In genomic region chr2:84495539-84496146, GRCh38 we compare ENCODE assay signal across 8 cellular contexts. TPM values are rescaled to one million over a fixed set of nuclear protein-coding genes. Genes with fewer than 3 reads are reported as not detected.
DNase-seq lines count a peak whose midpoint lies in the region; ATAC-seq, FAIRE-seq and TF ChIP-seq lines count a peak whose summit lies in the region.

No MANE protein-coding gene starts in this region.

- H3K36me3 Mint-ChIP-seq in chondrocyte (ENCODE audit: low read depth) = no peaks in the 10 kb centered on the region
- no peaks in the 10 kb centered on the region for H3K36me3 Mint-ChIP-seq in type B pancreatic cell

- TF ChIP-seq EP300 in HepG2 (IDR thresholded peaks at IDR 0.05; ENCODE audit: low read depth in 2 of 2, low read length in 2 of 2) (no peak), HepG2 (CRISPR knock-in tag; IDR thresholded peaks at IDR 0.05; ENCODE audit: borderline replicate concordance) (no peak)

- peak; percentile 18 for DNase-seq in stimulated activated CD4-positive, alpha-beta T cell treated with anti-CD3 and anti-CD28 coated beads, Interleukin-1b, Interleukin-23, amount 100 ng/mL, for 48 hours
- DNase-seq in stimulated activated CD4-positive, alpha-beta T cell treated with anti-CD3 and anti-CD28 coated beads, Interleukin-4, amount 100 ng/mL, for 1 hour = no peak
- no peak for DNase-seq in H54 (ENCODE audit: insufficient read length, low spot score)
- peak; percentile 63 for DNase-seq in M059J (ENCODE audit: low read depth)
- DNase-seq in SJCRH30 = peak; percentile 42 to 79
- DNase-seq in chondrocyte (ENCODE audit: low spot score) = no peak
- peak; percentile 64 for DNase-seq in HepG2 (ENCODE audit: low spot score)
- no peak for DNase-seq in type B pancreatic cell (ENCODE audit: extremely low spot score, unreplicated experiment)

- H3K27ac Mint-ChIP-seq in chondrocyte (ENCODE audit: unreplicated experiment) (no peak overlapping the region), type B pancreatic cell (no peak overlapping the region)

- WGBS in HepG2 (ENCODE audit: low lambda C conversion rate) = 20% methylated on average over 8 of the region's 8 CpGs

- no peaks in the 10 kb centered on the region for H4K20me1 ChIP-seq in HepG2 (ENCODE audit: insufficient read depth, low read length)

- no TSS peak for BruUV-seq in HepG2 (replicated peaks; lab: Mats Ljungman, UMichigan)

- H3K4me3 Mint-ChIP-seq in chondrocyte (ENCODE audit: unreplicated experiment) (no peak overlapping the region), type B pancreatic cell (no peak overlapping the region)

- peak; percentile 65 for TF ChIP-seq RAD21 in HepG2 (CRISPR knock-in tag; IDR thresholded peaks at IDR 0.05)

- peak; percentile 81 for FAIRE-seq in H54 (lab: Jason Lieb, UNC)
- peak; percentile 60 for FAIRE-seq in HepG2 (lab: Jason Lieb, UNC)

- ATAC-seq in HepG2 = peak; percentile 90

- H2AFZ ChIP-seq in HepG2 (ENCODE audit: low read length) = no peak overlapping the region

- TF ChIP-seq POLR2A in H54 (IDR thresholded peaks at IDR 0.05; ENCODE audit: low read depth, low read length) (no peak), HepG2 (IDR thresholded peaks at IDR 0.05; ENCODE audit: insufficient read depth in 1 of 2, low read depth in 2 of 2, low read length in 2 of 2) (no peak)

- H3K27me3 ChIP-seq in SJCRH30 = no peaks in the 10 kb centered on the region
- no peaks in the 10 kb centered on the region for H3K27me3 ChIP-seq in HepG2 (ENCODE audit: control insufficient read depth in 1 of 2, insufficient read depth in 2 of 2, low read length in 2 of 2)

- intact Hi-C loops in HepG2 (cut with micrococcal nuclease; ENCODE audit: unreplicated experiment) = loop anchor here (1.0 to 5.0 kb wide), 4 partner anchors 136 to 432 kb away; no protein-coding TSS in a partner anchor

- peaks cover 3% of the 10 kb centered on the region for H3K9me3 Mint-ChIP-seq in chondrocyte (ENCODE audit: low read depth)
- no peaks in the 10 kb centered on the region for H3K9me3 Mint-ChIP-seq in type B pancreatic cell

- no peak overlapping the region for H3K4me2 ChIP-seq in HepG2 (ENCODE audit: low read depth, low read length)

- no peak overlapping the region for H3K4me3 ChIP-seq in SJCRH30
- H3K4me3 ChIP-seq in HepG2 (replicated peaks in 1 of 3; ENCODE audit: insufficient read depth in 1 of 3, low read depth in 2 of 3, low read length in 3 of 3) = no peak overlapping the region

- H3K9me3 ChIP-seq in SJCRH30 (replicated peaks) = no peaks in the 10 kb centered on the region
- H3K9me3 ChIP-seq in HepG2 (ENCODE audit: low read length) = no peaks in the 10 kb centered on the region

- CTCF ChIA-PET in HepG2 (lab: Yijun Ruan, JAX; ENCODE audit: low intra/inter-chr PET ratio, low total read pairs) = interaction anchor here (0.9 to 4.3 kb wide), 6 partner anchors 135 to 805 kb away, joined by 3 to 69 read pairs (median 12); partner anchors contain the start of gene TRABD2A

- POLR2A ChIA-PET in HepG2 (lab: Yijun Ruan, JAX) = no interaction called here

- H3K79me2 ChIP-seq in HepG2 (ENCODE audit: insufficient read depth, low read length) = no peaks in the 10 kb centered on the region

- no peak overlapping the region for H3K9ac ChIP-seq in HepG2 (ENCODE audit: insufficient read depth, low read depth, low read length)

- H3K4me1 Mint-ChIP-seq in chondrocyte (ENCODE audit: low read depth) = peaks cover 9% of the 10 kb centered on the region
- no peaks in the 10 kb centered on the region for H3K4me1 Mint-ChIP-seq in type B pancreatic cell (ENCODE audit: unreplicated experiment)

- TF ChIP-seq CTCF in chondrocyte (IDR thresholded peaks at IDR 0.05) = peak; percentile 88
- peak; percentile 81 for TF ChIP-seq CTCF in HepG2 (CRISPR knock-in tag; IDR thresholded peaks at IDR 0.05)
- TF ChIP-seq CTCF in type B pancreatic cell (conservative IDR thresholded peaks at IDR 0.05) = peak; percentile 86

- in situ Hi-C loops in HepG2 (cut with HindIII; ENCODE audit: extremely low pct_ligation_motif_present, low pct_unique_long_range_greater_than_20kb) = loop anchor here (5.0 kb wide), 1 partner anchor 137 kb away; no protein-coding TSS in a partner anchor

- H3K27ac ChIP-seq in SJCRH30 (no peak overlapping the region), HepG2 (ENCODE audit: extremely low read length, insufficient read depth, low read length) (no peak overlapping the region)

- H3K4me1 ChIP-seq in SJCRH30 = peaks cover 8% of the 10 kb centered on the region; the same call in 1 of the 2 replicates
- H3K4me1 ChIP-seq in HepG2 (ENCODE audit: insufficient read depth, low read length) = peaks cover 5% of the 10 kb centered on the region; the same call in 1 of the 2 replicates

- no peaks in the 10 kb centered on the region for H3K36me3 ChIP-seq in SJCRH30
- H3K36me3 ChIP-seq in HepG2 (replicated peaks in 1 of 2; ENCODE audit: control insufficient read depth in 1 of 2, insufficient read depth in 2 of 2, low read length in 2 of 2) = no peaks in the 10 kb centered on the region

- H3K27me3 Mint-ChIP-seq in chondrocyte (ENCODE audit: low read depth) = peaks cover 12% of the 10 kb centered on the region
- peaks cover 16% of the 10 kb centered on the region for H3K27me3 Mint-ChIP-seq in type B pancreatic cell

TF ChIP-seq in HepG2, 621 proteins besides CTCF, POLR2A, EP300 and RAD21 (continues in another document):
- TF ChIP-seq ZNF7 (CRISPR knock-in tag; IDR thresholded peaks at IDR 0.05) (peak; percentile 94), SMAD3 (CRISPR knock-in tag; IDR thresholded peaks at IDR 0.05) (no peak), SMC3 (IDR thresholded peaks at IDR 0.05; ENCODE audit: low read length) (peak; percentile 90), ZNF350 (CRISPR knock-in tag; IDR thresholded peaks at IDR 0.05; ENCODE audit: borderline replicate concordance, low read depth) (no peak), TEAD2 (CRISPR knock-in tag; IDR thresholded peaks at IDR 0.05) (no peak), ZNF234 (CRISPR knock-in tag; conservative IDR thresholded peaks at IDR 0.05) (no peak)

RNA-seq across cellular contexts. Expression of gene DNAH6, which starts 20.7 kb away (rescaled TPM):
- 0.02 TPM in 1 of 2 replicates, not detected in the other for total RNA-seq in M059J (2014; rRNA removed; shearing (Covaris generic))
- not detected in 2 replicates for total RNA-seq in SJCRH30 (2014; rRNA removed; shearing (Covaris generic))
- 0.12 TPM in 1 of 3 replicates, not detected in the others for total RNA-seq in chondrocyte
- not detected in 2 replicates for total RNA-seq in HepG2 (2016; rRNA removed; fragmentation: Illumina TruSeq; extraction: Trizol)
- not detected in 2 replicates for total RNA-seq in HepG2 (2016; cell fraction: cytosol; rRNA removed; fragmentation: Illumina TruSeq; extraction: Trizol; ENCODE audit: low read depth)
- total RNA-seq in HepG2 (2016; cell fraction: insoluble cytoplasmic fraction; rRNA removed; fragmentation: Illumina TruSeq; extraction: Trizol) = 0.13 and 0.19 TPM in 2 replicates
- total RNA-seq in HepG2 (2016; cell fraction: membrane; rRNA removed; fragmentation: Illumina TruSeq; extraction: Trizol) = not detected in 2 replicates
- 0.28 TPM in 1 of 2 replicates, not detected in the other for total RNA-seq in HepG2 (2016; cell fraction: nucleus; rRNA removed; fragmentation: Illumina TruSeq; extraction: Trizol)
- polyA plus RNA-seq in HepG2 (2011; rRNA removed) = 0.01 TPM in 1 of 2 replicates, not detected in the other
- under 0.01 TPM in 2 replicates for polyA plus RNA-seq in HepG2 (2011; cell fraction: cytosol; rRNA removed)
- polyA plus RNA-seq in HepG2 (2011; cell fraction: nucleus; rRNA removed) = 0.02 and 0.06 TPM in 2 replicates
- 0.01 and 0.03 TPM in 2 replicates for polyA plus RNA-seq in HepG2 (2012)
- not detected in 2 replicates for polyA plus RNA-seq in HepG2 (2016; cell fraction: cytosol; fragmentation: Illumina TruSeq; extraction: Trizol; ENCODE audit: low read depth)
- not detected in 2 replicates for polyA plus RNA-seq in HepG2 (2016; cell fraction: insoluble cytoplasmic fraction; fragmentation: Illumina TruSeq; extraction: Trizol; ENCODE audit: low read depth)
- not detected in 2 replicates for polyA plus RNA-seq in HepG2 (2016; cell fraction: membrane; fragmentation: Illumina TruSeq; extraction: Trizol; ENCODE audit: low read depth)
- polyA plus RNA-seq in HepG2 (2016; cell fraction: nucleus; fragmentation: Illumina TruSeq; extraction: Trizol; ENCODE audit: insufficient read depth, low read depth) = not detected in 2 replicates
- 0.02 and 0.05 TPM in 2 replicates for polyA minus RNA-seq in HepG2 (2011; rRNA and poly(A)+ RNA removed; ENCODE audit: low replicate concordance)
- polyA minus RNA-seq in HepG2 (2011; cell fraction: cytosol; rRNA and poly(A)+ RNA removed) = not detected in 2 replicates
- 0.12 and 0.13 TPM in 2 replicates for polyA minus RNA-seq in HepG2 (2011; cell fraction: nucleus; rRNA and poly(A)+ RNA removed)
- total RNA-seq in type B pancreatic cell (ENCODE audit: low replicate concordance) = 0.62 and 3.8 TPM in 2 replicates

RNA-seq across cellular contexts. Expression of gene SUCLG1, which starts 36.6 kb away (rescaled TPM):
- total RNA-seq in M059J (2014; rRNA removed; shearing (Covaris generic)) = 72.6 and 84.4 TPM in 2 replicates
- total RNA-seq in SJCRH30 (2014; rRNA removed; shearing (Covaris generic)) = 91.5 and 92.2 TPM in 2 replicates
- total RNA-seq in chondrocyte (38.3 to 46.0 TPM (median 39.0 TPM) in 3 replicates), HepG2 (2016; rRNA removed; fragmentation: Illumina TruSeq; extraction: Trizol) (121 and 177 TPM in 2 replicates), type B pancreatic cell (ENCODE audit: low replicate concordance) (81.2 and 92.9 TPM in 2 replicates)
- 31.2 TPM in 2 replicates for total RNA-seq in HepG2 (2016; cell fraction: cytosol; rRNA removed; fragmentation: Illumina TruSeq; extraction: Trizol; ENCODE audit: low read depth)
- 125 and 187 TPM in 2 replicates for total RNA-seq in HepG2 (2016; cell fraction: insoluble cytoplasmic fraction; rRNA removed; fragmentation: Illumina TruSeq; extraction: Trizol)
- 41.6 and 51.0 TPM in 2 replicates for total RNA-seq in HepG2 (2016; cell fraction: membrane; rRNA removed; fragmentation: Illumina TruSeq; extraction: Trizol)
- total RNA-seq in HepG2 (2016; cell fraction: nucleus; rRNA removed; fragmentation: Illumina TruSeq; extraction: Trizol) = 69.5 and 70.0 TPM in 2 replicates
- 45.3 and 58.7 TPM in 2 replicates for polyA plus RNA-seq in HepG2 (2011; rRNA removed)
- 39.6 and 47.4 TPM in 2 replicates for polyA plus RNA-seq in HepG2 (2011; cell fraction: cytosol; rRNA removed)
- polyA plus RNA-seq in HepG2 (2011; cell fraction: nucleus; rRNA removed) = 26.7 and 26.8 TPM in 2 replicates
- polyA plus RNA-seq in HepG2 (2012) = 65.3 and 92.3 TPM in 2 replicates
- 25.2 and 26.0 TPM in 2 replicates for polyA plus RNA-seq in HepG2 (2016; cell fraction: cytosol; fragmentation: Illumina TruSeq; extraction: Trizol; ENCODE audit: low read depth)
- 158 and 174 TPM in 2 replicates for polyA plus RNA-seq in HepG2 (2016; cell fraction: insoluble cytoplasmic fraction; fragmentation: Illumina TruSeq; extraction: Trizol; ENCODE audit: low read depth)
- 35.6 and 36.5 TPM in 2 replicates for polyA plus RNA-seq in HepG2 (2016; cell fraction: membrane; fragmentation: Illumina TruSeq; extraction: Trizol; ENCODE audit: low read depth)
- polyA plus RNA-seq in HepG2 (2016; cell fraction: nucleus; fragmentation: Illumina TruSeq; extraction: Trizol; ENCODE audit: insufficient read depth, low read depth) = 85.8 and 89.0 TPM in 2 replicates
- polyA minus RNA-seq in HepG2 (2011; rRNA and poly(A)+ RNA removed; ENCODE audit: low replicate concordance) = 19.3 and 19.7 TPM in 2 replicates
- polyA minus RNA-seq in HepG2 (2011; cell fraction: cytosol; rRNA and poly(A)+ RNA removed) = 26.4 and 32.6 TPM in 2 replicates
- 38.4 and 44.0 TPM in 2 replicates for polyA minus RNA-seq in HepG2 (2011; cell fraction: nucleus; rRNA and poly(A)+ RNA removed)

Comparison
In these comparisons a context has a peak if more than half of its experiments do, and no peak if none do; other contexts are left out.
1. DNase-seq: peak in stimulated activated CD4-positive, alpha-beta T cell treated with anti-CD3 and anti-CD28 coated beads, Interleukin-1b, Interleukin-23, amount 100 ng/mL, for 48 hours (single experiment), M059J (single experiment), SJCRH30 (2 of 2) and HepG2 (single experiment); none in stimulated activated CD4-positive, alpha-beta T cell treated with anti-CD3 and anti-CD28 coated beads, Interleukin-4, amount 100 ng/mL, for 1 hour (single experiment), H54 (single experiment), chondrocyte (single experiment) and type B pancreatic cell (single experiment).
2. Peak in every context shown above with its lines, with median percentiles within 50 percentile points of each other: CTCF ChIP-seq.